In genomic region chr3:58633157-58633865, GRCh38 we compare ENCODE assay signal across 25 cellular contexts. TPM values are rescaled to one million over a fixed set of nuclear protein-coding genes. Genes with fewer than 3 reads are reported as not detected.
DNase-seq lines count a peak whose midpoint lies in the region; ATAC-seq and TF ChIP-seq lines count a peak whose summit lies in the region.
"Had no signal": no experiment of that assay in that cellular context is flagged by ENCODE, and none has a peak within 500 bp of the region (broad histone marks: within the 10 kb centered on the region; RNA-seq: fewer than 3 reads in every experiment).

No MANE protein-coding gene starts in this region.

- peaks cover 10% of the 10 kb centered on the region; the same call in 1 of the 2 replicates for H3K27me3 Mint-ChIP-seq in HFFc6 (ENCODE audit: insufficient read depth)
- peaks cover 18% of the 10 kb centered on the region for H3K27me3 Mint-ChIP-seq in mesothelial cell of epicardium (ENCODE audit: low read depth)
- H3K27me3 Mint-ChIP-seq in nephron progenitor cell (ENCODE audit: low read depth, poor library complexity) = peaks cover 24% of the 10 kb centered on the region

- peaks cover 56% of the 10 kb centered on the region for H3K4me1 ChIP-seq in BLaER1

- DNase-seq in HFFc6 = no peak
- DNase-seq in dermis blood vessel endothelial cell = peak; percentile 23
- DNase-seq in mesothelial cell of epicardium (ENCODE audit: low spot score in 2 of 2, unreplicated experiment in 2 of 2) = no peak
- DNase-seq in stimulated activated CD8-positive, alpha-beta memory T cell treated with anti-CD3 and anti-CD28 coated beads, Interleukin-4, amount 100 ng/mL, for 48 hours = no peak
- no peak for DNase-seq in left lobe of liver (ENCODE audit: low spot score)
- no peak for DNase-seq in CD1c-positive myeloid dendritic cell (ENCODE audit: extremely low spot score)
- DNase-seq in nephron progenitor cell = no peak
- DNase-seq: ACHN; activated CD4-positive, alpha-beta T cell treated with anti-CD3 and anti-CD28 coated beads, Interleukin-2, amount 50 U/mL, for 48 hours; activated naive CD4-positive, alpha-beta T cell treated with Interleukin-2 at 50 U/mL for 16 hours; body of pancreas; cerebellar nuclear complex; left cardiac atrium; NCI-H187; NCI-H526; ovary; transverse colon had no signal

- peaks cover 2% of the 10 kb centered on the region for H3K4me1 Mint-ChIP-seq in HFFc6 (ENCODE audit: low read depth)
- peaks cover 4% of the 10 kb centered on the region for H3K4me1 Mint-ChIP-seq in mesothelial cell of epicardium
- peaks cover 27% of the 10 kb centered on the region for H3K4me1 Mint-ChIP-seq in nephron progenitor cell

- H3K4me3 ChIP-seq in BLaER1 = no peak overlapping the region
- H3K4me3 ChIP-seq: body of pancreas, GM12878, heart left ventricle, ovary, skin epidermis, transverse colon had no signal

- H3K4me2 ChIP-seq in BLaER1 = peak overlapping the region; percentile 50

- ATAC-seq in left lobe of liver = no peak
- ATAC-seq: activated CD4-positive, CD25-positive, alpha-beta regulatory T cell treated with anti-CD3 and anti-CD28 coated beads, Interleukin-2, amount 50 U/mL, for 24 hours; body of pancreas; GM12878; heart left ventricle; left cardiac atrium had no signal

- H3K36me3 Mint-ChIP-seq in HFFc6 (ENCODE audit: low read depth) (no peaks in the 10 kb centered on the region), mesothelial cell of epicardium (no peaks in the 10 kb centered on the region), nephron progenitor cell (ENCODE audit: low read depth) (no peaks in the 10 kb centered on the region)

- H4K20me1 ChIP-seq in BLaER1 = no peaks in the 10 kb centered on the region

- no peaks in the 10 kb centered on the region for H3K27me3 ChIP-seq in BLaER1
- H3K27me3 ChIP-seq: body of pancreas, heart left ventricle, ovary, transverse colon had no signal

- H3K9me3 Mint-ChIP-seq in HFFc6 (no peaks in the 10 kb centered on the region), mesothelial cell of epicardium (no peaks in the 10 kb centered on the region), nephron progenitor cell (no peaks in the 10 kb centered on the region)

- no peaks in the 10 kb centered on the region for H3K36me3 ChIP-seq in BLaER1
- H3K36me3 ChIP-seq: heart left ventricle, ovary had no signal

- H3K27ac Mint-ChIP-seq in HFFc6 (no peak overlapping the region), mesothelial cell of epicardium (peak overlapping the region; percentile 68), nephron progenitor cell (no peak overlapping the region)

- H3K4me3 Mint-ChIP-seq in HFFc6 (no peak overlapping the region), mesothelial cell of epicardium (no peak overlapping the region), nephron progenitor cell (no peak overlapping the region)

- no peak overlapping the region for H3K9ac ChIP-seq in BLaER1

- no peaks in the 10 kb centered on the region for H3K9me3 ChIP-seq in BLaER1
- H3K9me3 ChIP-seq: body of pancreas, heart left ventricle, ovary, transverse colon had no signal

- no peak overlapping the region for H3K27ac ChIP-seq in BLaER1
- H3K27ac ChIP-seq: body of pancreas, heart left ventricle, ovary, skin epidermis, transverse colon had no signal

- peak; percentile 14; the same call in 1 of the 2 replicates for TF ChIP-seq CTCF in HFFc6 (IDR thresholded peaks at IDR 0.05)
- no peak for TF ChIP-seq CTCF in mesothelial cell of epicardium (IDR thresholded peaks at IDR 0.05; ENCODE audit: unreplicated experiment)
- no peak for TF ChIP-seq CTCF in nephron progenitor cell (IDR thresholded peaks at IDR 0.05)

RNA-seq across cellular contexts. Expression of gene FAM3D, which starts 33.3 kb away (rescaled TPM):
- not detected for total RNA-seq in HFFc6 (2021; fragmentation: NEBNext Ultra II Directional; extraction: Animal tissue kit (Norgen Biotek cat#: 25700))
- total RNA-seq in dermis blood vessel endothelial cell = 0.51 TPM in 1 of 2 replicates, not detected in the other
- total RNA-seq in mesothelial cell of epicardium = 0.16 TPM in 1 of 3 replicates, not detected in the others
- 0.13 TPM for total RNA-seq in left lobe of liver
- total RNA-seq: Daoy; GM12878; heart left ventricle; left cardiac atrium; renal cortical epithelial cell; T-helper 1 cell treated with Interleukin-12 subunit alpha and Interleukin-12 subunit beta and Interleukin-4 antibody, amounts not matched to agents 30 ng/mL and 1 ng/mL, for 36 hours had no signal

RNA-seq across cellular contexts. Expression of gene FAM107A, which starts 56.1 kb away (rescaled TPM):
- total RNA-seq in HFFc6 (2021; fragmentation: NEBNext Ultra II Directional; extraction: Animal tissue kit (Norgen Biotek cat#: 25700)) = under 1 TPM in 4 of 6 experiments, not detected in 2; 0.11 to 0.22 (median 0.12) TPM
- total RNA-seq in dermis blood vessel endothelial cell (2.9 and 9.3 TPM in 2 replicates), mesothelial cell of epicardium (not detected in 3 replicates), left lobe of liver (0.88 TPM)
- total RNA-seq: GM12878; T-helper 1 cell treated with Interleukin-12 subunit alpha and Interleukin-12 subunit beta and Interleukin-4 antibody, amounts not matched to agents 30 ng/mL and 1 ng/mL, for 36 hours had no signal
